In the genomic region with DNA sequence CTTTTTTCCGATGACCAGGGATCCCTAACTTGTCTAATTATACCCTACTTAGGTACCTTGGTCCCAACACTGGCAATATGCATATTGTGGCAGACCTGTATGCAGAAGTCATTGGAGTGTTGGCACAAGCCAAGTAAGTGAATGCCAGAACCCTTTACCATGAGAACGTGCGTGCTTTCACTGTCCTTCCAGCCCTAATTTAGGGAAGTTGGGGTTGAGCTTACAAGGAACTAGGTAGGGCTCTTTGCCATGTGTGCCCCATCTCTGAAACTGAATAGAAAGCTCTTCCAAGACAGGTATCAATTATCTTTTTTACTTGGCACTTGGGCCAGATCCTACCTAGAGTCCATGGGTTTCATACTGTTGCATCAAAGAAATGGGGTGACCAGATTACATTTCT, we compare ENCODE assay signal across 15 cellular contexts.
DNase-seq lines count a peak whose midpoint lies in the region; ATAC-seq, FAIRE-seq and TF ChIP-seq lines count a peak whose summit lies in the region.
"Had no signal": no experiment of that assay in that cellular context is flagged by ENCODE, and none has a peak within 500 bp of the region (broad histone marks: within the 10 kb centered on the region; RNA-seq: fewer than 3 reads in every experiment).

No MANE protein-coding gene starts in this region.

- TF ChIP-seq EP300 in GM12878 (IDR thresholded peaks at IDR 0.05; ENCODE audit: borderline replicate concordance in 1 of 2, control insufficient read depth in 1 of 2, low read depth in 2 of 2, low read length in 2 of 2): no peak

- FAIRE-seq in GM12878 (lab: Jason Lieb, UNC): peak; percentile 7

- RAD21 ChIA-PET in GM12878 (lab: Charles Lee; ENCODE audit: unreplicated experiment): no interaction called here

- H3K9ac ChIP-seq in GM12878 (ENCODE audit: control insufficient read depth, insufficient read depth, low read length): no peak overlapping the region
- H3K9ac ChIP-seq: BLaER1 had no signal

- H3K9me3 ChIP-seq in GM12878 (replicated peaks; ENCODE audit: control insufficient read depth, insufficient read depth, low read length): no peaks in the 10 kb centered on the region
- no peaks in the 10 kb centered on the region for H3K9me3 ChIP-seq in neutrophil
- H3K9me3 ChIP-seq in uterus: no peaks in the 10 kb centered on the region
- H3K9me3 ChIP-seq: transverse colon had no signal

- H3K27ac ChIP-seq in GM12878 (ENCODE audit: control insufficient read depth, insufficient read depth): no peak overlapping the region
- peak overlapping the region; percentile 69 for H3K27ac ChIP-seq in neutrophil
- peak overlapping the region; percentile 45 to 68 for H3K27ac ChIP-seq in uterus
- H3K27ac ChIP-seq: BLaER1 had no signal

- BruUV-seq in GM12878 (replicated peaks; lab: Mats Ljungman, UMichigan): no TSS peak

- no peaks in the 10 kb centered on the region for H3K27me3 ChIP-seq in GM12878 (replicated peaks in 1 of 2; ENCODE audit: control insufficient read depth in 2 of 2, insufficient read depth in 2 of 2, low read length in 1 of 2)
- H3K27me3 ChIP-seq in neutrophil: no peaks in the 10 kb centered on the region
- no peaks in the 10 kb centered on the region for H3K27me3 ChIP-seq in uterus
- H3K27me3 ChIP-seq: BLaER1, transverse colon had no signal

- H3K36me3 ChIP-seq in GM12878 (ENCODE audit: control insufficient read depth in 2 of 2, insufficient read depth in 2 of 2, low read length in 1 of 2) (no peaks in the 10 kb centered on the region), neutrophil (peaks cover 45% of the 10 kb centered on the region), uterus (no peaks in the 10 kb centered on the region)
- H3K36me3 ChIP-seq: BLaER1, transverse colon had no signal

- DNase-seq in Right ventricle myocardium superior (no peak), cardiac septum (ENCODE audit: low spot score) (no peak), GM12878 (ENCODE audit: low read depth, low spot score) (no peak), uterus (no peak), natural killer cell (no peak)
- DNase-seq in stimulated activated CD4-positive, alpha-beta T cell treated with anti-CD3 and anti-CD28 coated beads, Interleukin-4, amount 100 ng/mL, for 24 hours: no peak
- DNase-seq: 8988T; activated effector memory CD4-positive, alpha-beta T cell treated with anti-CD3 and anti-CD28 coated beads, Interleukin-2, amount 50 U/mL, for 16 hours; amniotic stem cell; stimulated activated CD4-positive, alpha-beta T cell treated with anti-CD3 and anti-CD28 coated beads, Interleukin-4, amount 100 ng/mL, for 1 hour; transverse colon had no signal

- H3K4me3 Mint-ChIP-seq in natural killer cell: no peak overlapping the region

- WGBS in GM12878 (ENCODE audit: insufficient coverage, insufficient replicate concordance, low lambda C conversion rate, missing lambda C conversion rate): 66% methylated on average over 3 of the region's 3 CpGs

- in situ Hi-C loops in GM12878 (cut with MboI): no loop called here

- H3K4me3 ChIP-seq in GM12878: no peak overlapping the region
- no peak overlapping the region for H3K4me3 ChIP-seq in neutrophil (ENCODE audit: low read depth in 1 of 2, low read length in 1 of 2)
- no peak overlapping the region for H3K4me3 ChIP-seq in uterus
- H3K4me3 ChIP-seq: BLaER1, skin epidermis, transverse colon had no signal

- no peak for TF ChIP-seq POLR2A in GM12878 (IDR thresholded peaks at IDR 0.05; ENCODE audit: low read depth, low read length)
- TF ChIP-seq POLR2A in uterus (IDR thresholded peaks at IDR 0.05): no peak

- H3K4me1 ChIP-seq in GM12878 (ENCODE audit: control insufficient read depth, insufficient read depth, low read length) (no peaks in the 10 kb centered on the region), neutrophil (ENCODE audit: control insufficient read depth in 1 of 2, insufficient read depth in 1 of 2, low read depth in 1 of 2, low read length in 1 of 2) (peaks cover 18 to 26% of the 10 kb centered on the region in 2 experiments), uterus (no peaks in the 10 kb centered on the region)
- H3K4me1 ChIP-seq: BLaER1, transverse colon had no signal

- H3K27me3 Mint-ChIP-seq in natural killer cell (ENCODE audit: low read depth in 2 of 2): no peaks in the 10 kb centered on the region

- H3K4me2 ChIP-seq in GM12878 (ENCODE audit: control insufficient read depth, insufficient read depth): no peak overlapping the region
- H3K4me2 ChIP-seq: BLaER1 had no signal

- ATAC-seq in Right ventricle myocardium superior (ENCODE audit: poor library complexity) (peak; percentile 26), GM12878 (no peak), natural killer cell (no peak), HG03565 (IDR thresholded peaks at IDR 0.05; ENCODE audit: unreplicated experiment) (no peak)

- H2AFZ ChIP-seq in GM12878 (ENCODE audit: control insufficient read depth, low read depth, low read length): no peak overlapping the region

- H4K20me1 ChIP-seq in GM12878 (ENCODE audit: control insufficient read depth, insufficient read depth): no peaks in the 10 kb centered on the region
- H4K20me1 ChIP-seq: BLaER1 had no signal

- TF ChIP-seq CTCF in GM12878 (IDR thresholded peaks at IDR 0.05 in 2 of 3, conservative IDR thresholded peaks at IDR 0.05 in 1 of 3; ENCODE audit: control insufficient read depth in 2 of 3, extremely low read depth in 1 of 3, insufficient read depth in 1 of 3, low read depth in 3 of 3, low read length in 3 of 3) (no peak), neutrophil (IDR thresholded peaks at IDR 0.05) (no peak), uterus (IDR thresholded peaks at IDR 0.05) (no peak), natural killer cell (IDR thresholded peaks at IDR 0.05) (no peak)

- H3K27ac Mint-ChIP-seq in natural killer cell: no peak overlapping the region

- TF ChIP-seq RAD21 in GM12878 (IDR thresholded peaks at IDR 0.05; ENCODE audit: insufficient read depth, low read depth, low read length): no peak

- peaks cover 8% of the 10 kb centered on the region for H3K36me3 Mint-ChIP-seq in natural killer cell

- CTCF ChIA-PET in GM12878 (lab: Yijun Ruan, JAX): no interaction called here

- H3K79me2 ChIP-seq in GM12878 (ENCODE audit: control insufficient read depth, insufficient read depth, low read length): no peaks in the 10 kb centered on the region

- no peaks in the 10 kb centered on the region for H3K4me1 Mint-ChIP-seq in natural killer cell

- SMC1A ChIA-PET in GM12878 (lab: Charles Lee; ENCODE audit: uncharacterized antibody, unreplicated experiment): no interaction called here

- POLR2A ChIA-PET in GM12878 (lab: Charles Lee): interaction anchor here (0.6 kb wide), 1 partner anchor 93 kb away, joined by 6 read pairs; no protein-coding TSS in a partner anchor

- intact Hi-C loops in Right ventricle myocardium superior (cut with DNase I): no loop called here
- intact Hi-C loops in cardiac septum (cut with DNase I): no loop called here
- intact Hi-C loops in GM12878 (cut with micrococcal nuclease; ENCODE audit: unreplicated experiment): no loop called here
- intact Hi-C loops in uterus (cut with DNase I; ENCODE audit: low total_unique reads): no loop called here
- intact Hi-C loops in natural killer cell (cut with micrococcal nuclease): no loop called here

- no peaks in the 10 kb centered on the region for H3K9me3 Mint-ChIP-seq in natural killer cell

TF ChIP-seq in GM12878, 131 proteins besides CTCF, POLR2A, EP300 and RAD21 (continues in another document):
- TF ChIP-seq ZSCAN29 (IDR thresholded peaks at IDR 0.05): no peak
- TF ChIP-seq BCL3 (IDR thresholded peaks at IDR 0.05; ENCODE audit: borderline replicate concordance, insufficient read depth, low read depth, low read length, poor library complexity, severe bottlenecking): no peak
- no peak for TF ChIP-seq RELA (IDR thresholded peaks at IDR 0.05; ENCODE audit: borderline replicate concordance, partially characterized antibody)
- TF ChIP-seq MTA2 (IDR thresholded peaks at IDR 0.05; ENCODE audit: low read depth): no peak
- no peak for TF ChIP-seq HDAC6 (IDR thresholded peaks at IDR 0.05; ENCODE audit: unreplicated experiment)
- TF ChIP-seq ZNF274 (IDR thresholded peaks at IDR 0.05; ENCODE audit: insufficient read depth, insufficient read length): no peak
- no peak for TF ChIP-seq NFYA (IDR thresholded peaks at IDR 0.05; ENCODE audit: borderline replicate concordance, low read depth, low read length)
- no peak for TF ChIP-seq SMARCA5 (IDR thresholded peaks at IDR 0.05)
- no peak for TF ChIP-seq ETV6 (conservative IDR thresholded peaks at IDR 0.05 in 1 of 2, IDR thresholded peaks at IDR 0.05 in 1 of 2; ENCODE audit: borderline replicate concordance in 1 of 2, low read depth in 1 of 2)
- TF ChIP-seq SMAD5 (IDR thresholded peaks at IDR 0.05; ENCODE audit: low read depth): no peak
- TF ChIP-seq ATF2 (IDR thresholded peaks at IDR 0.05; ENCODE audit: low read length): no peak
- TF ChIP-seq HDGF (IDR thresholded peaks at IDR 0.05): no peak
- no peak for TF ChIP-seq SRF (IDR thresholded peaks at IDR 0.05; ENCODE audit: low read depth in 2 of 2, low read length in 2 of 2)
